Comparison of ENCODE assay signal across 24 cellular contexts in genomic region chr11:26790738-26791137, GRCh38.
"Had no signal": no experiment of that assay in that cellular context is flagged by ENCODE, and none has a peak within 500 bp of the region (broad histone marks: within the 10 kb centered on the region; RNA-seq: fewer than 3 reads in every experiment).

No MANE protein-coding gene starts in this region.

- ATAC-seq: effector memory CD8-positive, alpha-beta T cell; esophagus mucosa; foreskin keratinocyte; gastrocnemius medialis; gastroesophageal sphincter; heart left ventricle; heart right ventricle had no signal

- H3K36me3 ChIP-seq: colonic mucosa, esophagus muscularis mucosa, esophagus squamous epithelium, gastrocnemius medialis, gastroesophageal sphincter, heart left ventricle, heart right ventricle had no signal

- H3K9me3 ChIP-seq: colonic mucosa, esophagus muscularis mucosa, esophagus squamous epithelium, gastrocnemius medialis, gastroesophageal sphincter, heart left ventricle had no signal

- H3K27ac ChIP-seq: colonic mucosa, coronary artery, dorsolateral prefrontal cortex, epithelial cell of prostate, esophagus muscularis mucosa, esophagus squamous epithelium, foreskin keratinocyte, gastrocnemius medialis, gastroesophageal sphincter, heart left ventricle, heart right ventricle had no signal

- H3K27me3 ChIP-seq: colonic mucosa, esophagus muscularis mucosa, esophagus squamous epithelium, foreskin keratinocyte, gastrocnemius medialis, gastroesophageal sphincter, heart left ventricle, heart right ventricle had no signal

- H3K4me3 ChIP-seq: colonic mucosa, coronary artery, dorsolateral prefrontal cortex, esophagus muscularis mucosa, esophagus squamous epithelium, gastrocnemius medialis, gastroesophageal sphincter, heart left ventricle, heart right ventricle had no signal

- H3K4me1 ChIP-seq: colonic mucosa, esophagus muscularis mucosa, esophagus squamous epithelium, foreskin keratinocyte, gastrocnemius medialis, gastroesophageal sphincter, heart left ventricle, heart right ventricle had no signal

- DNase-seq: colonic mucosa; cortex of kidney; dermis blood vessel endothelial cell; dorsolateral prefrontal cortex; effector CD4-positive, alpha-beta T cell; effector CD8-positive, alpha-beta T cell; effector memory CD4-positive, alpha-beta T cell; effector memory CD8-positive, alpha-beta T cell; endodermal cell; erythroblast; esophagus squamous epithelium; foreskin fibroblast; foreskin keratinocyte; foreskin melanocyte; gastrocnemius medialis; glutamatergic neuron; head of caudate nucleus; heart left ventricle; heart right ventricle had no signal
